In genomic region chr15:62270216-62270921, GRCh38 we compare ENCODE assay signal across 27 cellular contexts.
"Had no signal": no experiment of that assay in that cellular context is flagged by ENCODE, and none has a peak within 500 bp of the region (broad histone marks: within the 10 kb centered on the region; RNA-seq: fewer than 3 reads in every experiment).

No MANE protein-coding gene starts in this region.

- H3K4me3 ChIP-seq: adrenal gland, body of pancreas, dorsolateral prefrontal cortex, gastrocnemius medialis had no signal

- H3K36me3 ChIP-seq: adrenal gland, gastrocnemius medialis had no signal

- DNase-seq: activated CD4-positive, alpha-beta memory T cell treated with anti-CD3 and anti-CD28 coated beads for 36 hours; activated CD4-positive, alpha-beta T cell treated with anti-CD3 and anti-CD28 coated beads for 36 hours; activated CD4-positive, alpha-beta T cell treated with anti-CD3 and anti-CD28 coated beads, Interleukin-2, amount 10 ng/mL, durations not matched to agents 24 days and 14 days; activated CD4-positive, CD25-positive, alpha-beta regulatory T cell; activated CD4-positive, CD25-positive, alpha-beta regulatory T cell treated with anti-CD3 and anti-CD28 coated beads, Interleukin-2, amount 50 U/mL, for 72 hours; activated CD8-positive, alpha-beta memory T cell treated with anti-CD3 and anti-CD28 coated beads, Interleukin-2, amount 10 ng/mL, durations not matched to agents 7 days and 5 days; activated CD8-positive, alpha-beta memory T cell treated with anti-CD3 and anti-CD28 coated beads, Interleukin-2, amount 50 U/mL, for 4 hours; activated CD8-positive, alpha-beta T cell treated with anti-CD3 and anti-CD28 coated beads, Interleukin-2, amount 10 ng/mL, durations not matched to agents 7 days and 5 days; activated effector memory CD4-positive, alpha-beta T cell treated with anti-CD3 and anti-CD28 coated beads, Interleukin-2, amount 50 U/mL, for 16 hours; activated naive CD4-positive, alpha-beta T cell treated with anti-CD3 and anti-CD28 coated beads for 36 hours; activated naive CD8-positive, alpha-beta T cell treated with anti-CD3 and anti-CD28 coated beads for 36 hours; activated naive CD8-positive, alpha-beta T cell treated with anti-CD3 and anti-CD28 coated beads, Interleukin-2, amount 50 U/mL, for 24 hours; activated T-cell treated with anti-CD3 and anti-CD28 coated beads, Interleukin-2, amount 50 U/mL, for 1 hour; activated T-cell treated with anti-CD3 and anti-CD28 coated beads, Interleukin-2, amount 50 U/mL, for 48 hours; adrenal gland; amygdala; aorta; body of pancreas; caudate nucleus; dorsolateral prefrontal cortex; effector memory CD4-positive, alpha-beta T cell; endodermal cell; gastrocnemius medialis; glutamatergic neuron; T-helper 2 cell had no signal

- H3K27me3 ChIP-seq: adrenal gland, body of pancreas, foreskin keratinocyte, gastrocnemius medialis had no signal

- H3K4me1 ChIP-seq: adrenal gland, body of pancreas, foreskin keratinocyte, gastrocnemius medialis had no signal

- H3K27ac ChIP-seq: adrenal gland, body of pancreas, dorsolateral prefrontal cortex, foreskin keratinocyte, gastrocnemius medialis had no signal

- FAIRE-seq: colon had no signal
